In the genomic region with DNA sequence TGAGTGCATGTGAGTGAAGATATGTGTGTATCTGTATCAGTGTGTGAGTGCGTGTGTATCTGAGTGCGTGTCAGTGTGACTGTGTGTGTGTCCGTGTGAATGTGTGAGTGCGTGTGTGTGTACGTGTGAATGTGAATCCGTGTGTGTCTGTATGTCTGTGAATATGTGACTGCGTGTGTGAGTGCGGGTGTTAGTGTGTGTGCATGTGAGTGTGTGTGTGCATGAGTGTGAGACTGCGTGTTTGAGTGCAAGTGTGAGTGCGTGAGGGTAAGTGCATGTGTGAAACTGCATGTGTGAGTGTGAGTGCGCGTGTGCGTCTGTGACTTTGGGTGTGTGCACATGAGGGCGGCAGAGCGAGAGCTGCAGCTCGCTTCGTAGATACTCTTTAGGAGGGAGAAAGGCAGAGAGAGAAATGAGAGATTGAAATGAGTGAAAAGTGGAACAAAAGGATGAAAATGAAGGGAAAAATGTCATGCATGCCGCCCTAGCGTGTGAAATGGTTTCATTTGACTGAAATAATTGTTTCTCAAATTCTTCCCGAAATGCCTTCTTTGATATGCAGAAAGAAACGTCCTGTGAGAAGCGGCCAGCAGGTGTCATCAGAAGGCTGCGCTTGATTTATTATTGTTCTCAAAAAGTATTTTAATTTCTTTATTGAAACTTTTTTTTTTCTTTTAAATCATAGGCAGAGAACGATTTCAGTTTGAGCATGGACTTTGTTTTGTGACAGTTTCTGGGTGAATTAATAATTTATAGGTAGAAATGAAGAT, we compare ENCODE assay signal across 8 cellular contexts. TPM values are rescaled to one million over a fixed set of nuclear protein-coding genes. Genes with fewer than 3 reads are reported as not detected.
DNase-seq lines count a peak whose midpoint lies in the region; ATAC-seq, FAIRE-seq and TF ChIP-seq lines count a peak whose summit lies in the region.

No MANE protein-coding gene starts in this region.

- DNase-seq in ACHN = peak; percentile 9
- peak; percentile 6 for DNase-seq in T-helper 9 cell
- no peak for DNase-seq in activated naive CD8-positive, alpha-beta T cell treated with anti-CD3 and anti-CD28 coated beads for 36 hours

- no peaks in the 10 kb centered on the region for H3K27me3 ChIP-seq in gastroesophageal sphincter

- ATAC-seq in gastroesophageal sphincter (no peak), HG02642 (IDR thresholded peaks at IDR 0.05; ENCODE audit: poor library complexity, unreplicated experiment) (no peak), esophagus mucosa (no peak)
- ATAC-seq in activated T-helper 17 cell treated with anti-CD3 and anti-CD28 coated beads, Interleukin-2, amount 50 U/mL, for 72 hours (replicated peaks) = no peak

- H3K4me1 ChIP-seq in gastroesophageal sphincter = peaks cover 0 to 8% (median 0%) of the 10 kb centered on the region in 3 donors

- in situ Hi-C loops in ACHN (cut with HindIII; ENCODE audit: low pct_ligation_motif_present, low pct_unique_long_range_greater_than_20kb, low sequenced_read_pairs) = no loop called here

- no peaks in the 10 kb centered on the region for H3K36me3 Mint-ChIP-seq in activated naive CD8-positive, alpha-beta T cell treated with anti-CD3 and anti-CD28 coated beads for 36 hours
- H3K36me3 Mint-ChIP-seq in activated T-helper 17 cell treated with anti-CD3 and anti-CD28 coated beads, Interleukin-2, amount 50 U/mL, for 72 hours (ENCODE audit: low read depth) = no peaks in the 10 kb centered on the region

- no peak overlapping the region for H3K4me3 Mint-ChIP-seq in activated naive CD8-positive, alpha-beta T cell treated with anti-CD3 and anti-CD28 coated beads for 36 hours
- no peak overlapping the region for H3K4me3 Mint-ChIP-seq in activated T-helper 17 cell treated with anti-CD3 and anti-CD28 coated beads, Interleukin-2, amount 50 U/mL, for 72 hours

- no peaks in the 10 kb centered on the region for H3K36me3 ChIP-seq in gastroesophageal sphincter

- H3K4me1 Mint-ChIP-seq in activated naive CD8-positive, alpha-beta T cell treated with anti-CD3 and anti-CD28 coated beads for 36 hours = peaks cover 6% of the 10 kb centered on the region
- H3K4me1 Mint-ChIP-seq in activated T-helper 17 cell treated with anti-CD3 and anti-CD28 coated beads, Interleukin-2, amount 50 U/mL, for 72 hours = no peaks in the 10 kb centered on the region

- H3K27me3 Mint-ChIP-seq in activated naive CD8-positive, alpha-beta T cell treated with anti-CD3 and anti-CD28 coated beads for 36 hours = no peaks in the 10 kb centered on the region
- no peaks in the 10 kb centered on the region for H3K27me3 Mint-ChIP-seq in activated T-helper 17 cell treated with anti-CD3 and anti-CD28 coated beads, Interleukin-2, amount 50 U/mL, for 72 hours

- H3K4me3 ChIP-seq in gastroesophageal sphincter = no peak overlapping the region

- no peak overlapping the region for H3K27ac Mint-ChIP-seq in activated naive CD8-positive, alpha-beta T cell treated with anti-CD3 and anti-CD28 coated beads for 36 hours
- no peak overlapping the region for H3K27ac Mint-ChIP-seq in activated T-helper 17 cell treated with anti-CD3 and anti-CD28 coated beads, Interleukin-2, amount 50 U/mL, for 72 hours

- peak; percentile 34 for FAIRE-seq in G401.6 (lab: Jason Lieb, UNC)

- no peak for TF ChIP-seq POLR2A in gastroesophageal sphincter (IDR thresholded peaks at IDR 0.05)

- TF ChIP-seq CTCF in gastroesophageal sphincter (IDR thresholded peaks at IDR 0.05) = peak; percentile 17 to 48 (median 34)

- no peaks in the 10 kb centered on the region for H3K9me3 ChIP-seq in gastroesophageal sphincter

- TF ChIP-seq EP300 in gastroesophageal sphincter (IDR thresholded peaks at IDR 0.05) = no peak

- 65 to 67% methylated on average over 24 of the region's 24 CpGs for WGBS in gastroesophageal sphincter (ENCODE audit: low coverage in 1 of 2), 2 donors

- H3K9me3 Mint-ChIP-seq in activated naive CD8-positive, alpha-beta T cell treated with anti-CD3 and anti-CD28 coated beads for 36 hours = no peaks in the 10 kb centered on the region
- no peaks in the 10 kb centered on the region for H3K9me3 Mint-ChIP-seq in activated T-helper 17 cell treated with anti-CD3 and anti-CD28 coated beads, Interleukin-2, amount 50 U/mL, for 72 hours

- no peak overlapping the region for H3K27ac ChIP-seq in gastroesophageal sphincter

RNA-seq across cellular contexts. Expression of a gene that starts 25.6 kb away (rescaled TPM):
- total RNA-seq in gastroesophageal sphincter (10 to 100 TPM; 18.1 to 29.1 (median 19.7) TPM), esophagus mucosa (6.3 TPM)
- 10 to 100 TPM in 1 of 2 experiments, 1 to 10 TPM in 1; 9.6 to 10.3 TPM for total RNA-seq in activated naive CD8-positive, alpha-beta T cell treated with anti-CD3 and anti-CD28 coated beads for 36 hours
- 10 to 100 TPM; 17.9 to 22.5 TPM for total RNA-seq in activated T-helper 17 cell treated with anti-CD3 and anti-CD28 coated beads, Interleukin-2, amount 50 U/mL, for 72 hours
